Comparison of ENCODE assay signal across 1 cellular context in the genomic region with DNA sequence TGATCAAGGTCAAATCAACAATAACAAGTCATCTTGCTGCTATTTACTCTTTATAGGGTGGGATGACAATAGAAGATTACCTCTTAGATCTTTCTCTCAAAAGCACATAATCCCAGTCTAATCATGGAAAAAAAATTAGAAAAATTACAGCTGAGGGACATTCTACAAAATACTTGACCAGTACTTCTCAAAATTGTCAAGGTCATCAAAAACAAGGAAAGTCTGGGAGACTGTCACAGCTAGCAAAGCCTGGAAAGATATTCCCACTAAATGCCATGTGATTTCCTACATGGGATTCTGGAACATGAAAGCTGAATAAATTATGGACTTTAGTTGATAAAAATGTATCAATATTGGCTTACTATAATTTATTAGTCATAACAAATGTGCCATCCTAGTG.
TF ChIP-seq lines count a peak whose summit lies in the region.

No MANE protein-coding gene starts in this region.

TF ChIP-seq in SK-N-SH treated with all-trans-retinoic acid at 6 μM for 48 hours, 23 proteins besides CTCF, POLR2A, EP300 and RAD21 (continued from another document):
- no peak for TF ChIP-seq CSRNP3 (CRISPR knock-in tag; IDR thresholded peaks at IDR 0.05)
- TF ChIP-seq, protein P1, sequence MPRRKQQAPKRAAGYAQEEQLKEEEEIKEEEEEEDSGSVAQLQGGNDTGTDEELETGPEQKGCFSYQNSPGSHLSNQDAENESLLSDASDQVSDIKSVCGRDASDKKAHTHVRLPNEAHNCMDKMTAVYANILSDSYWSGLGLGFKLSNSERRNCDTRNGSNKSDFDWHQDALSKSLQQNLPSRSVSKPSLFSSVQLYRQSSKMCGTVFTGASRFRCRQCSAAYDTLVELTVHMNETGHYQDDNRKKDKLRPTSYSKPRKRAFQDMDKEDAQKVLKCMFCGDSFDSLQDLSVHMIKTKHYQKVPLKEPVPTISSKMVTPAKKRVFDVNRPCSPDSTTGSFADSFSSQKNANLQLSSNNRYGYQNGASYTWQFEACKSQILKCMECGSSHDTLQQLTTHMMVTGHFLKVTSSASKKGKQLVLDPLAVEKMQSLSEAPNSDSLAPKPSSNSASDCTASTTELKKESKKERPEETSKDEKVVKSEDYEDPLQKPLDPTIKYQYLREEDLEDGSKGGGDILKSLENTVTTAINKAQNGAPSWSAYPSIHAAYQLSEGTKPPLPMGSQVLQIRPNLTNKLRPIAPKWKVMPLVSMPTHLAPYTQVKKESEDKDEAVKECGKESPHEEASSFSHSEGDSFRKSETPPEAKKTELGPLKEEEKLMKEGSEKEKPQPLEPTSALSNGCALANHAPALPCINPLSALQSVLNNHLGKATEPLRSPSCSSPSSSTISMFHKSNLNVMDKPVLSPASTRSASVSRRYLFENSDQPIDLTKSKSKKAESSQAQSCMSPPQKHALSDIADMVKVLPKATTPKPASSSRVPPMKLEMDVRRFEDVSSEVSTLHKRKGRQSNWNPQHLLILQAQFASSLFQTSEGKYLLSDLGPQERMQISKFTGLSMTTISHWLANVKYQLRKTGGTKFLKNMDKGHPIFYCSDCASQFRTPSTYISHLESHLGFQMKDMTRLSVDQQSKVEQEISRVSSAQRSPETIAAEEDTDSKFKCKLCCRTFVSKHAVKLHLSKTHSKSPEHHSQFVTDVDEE (CRISPR knock-in tag; IDR thresholded peaks at IDR 0.05): no peak
- no peak for TF ChIP-seq TOX (CRISPR knock-in tag; IDR thresholded peaks at IDR 0.05; ENCODE audit: borderline replicate concordance)
